In genomic region chrX:16185725-16186136, GRCh38 we compare ENCODE assay signal across 10 cellular contexts. TPM values are rescaled to one million over a fixed set of nuclear protein-coding genes. Genes with fewer than 3 reads are reported as not detected.
A peak's percentile ranks its signal among the peaks of the same experiment; 100 is the strongest.
DNase-seq lines count a peak whose midpoint lies in the region; ATAC-seq lines count a peak whose summit lies in the region.
"Had no signal": no experiment of that assay in that cellular context is flagged by ENCODE, and none has a peak within 500 bp of the region (broad histone marks: within the 10 kb centered on the region; RNA-seq: fewer than 3 reads in every experiment).

No MANE protein-coding gene starts in this region.

- ATAC-seq in GM21423 (IDR thresholded peaks at IDR 0.05; ENCODE audit: unreplicated experiment) (peak; percentile 98), HG03565 (IDR thresholded peaks at IDR 0.05; ENCODE audit: unreplicated experiment) (peak; percentile 94)

- DNase-seq in GM04503 (ENCODE audit: low read depth), result peak; percentile 75
- peak; percentile 53 for DNase-seq in amniotic epithelial cell (ENCODE audit: low read depth)
- peak; percentile 15 for DNase-seq in pulmonary artery endothelial cell (ENCODE audit: low read depth, low spot score)
- DNase-seq in NCI-H510A treated with DMSO at 0.1 percent for 48 hours (lab: John Stamatoyannopoulos, UW), result no peak
- no peak for DNase-seq in G401 (ENCODE audit: low spot score)
- no peak for DNase-seq in DMS153 (lab: John Stamatoyannopoulos, UW)

- in situ Hi-C loops in G401 (cut with HindIII; ENCODE audit: low sequenced_read_pairs), result no loop called here

RNA-seq across cellular contexts. Expression of gene MAGEB17, which starts 18.4 kb away (rescaled TPM):
- not detected in 2 replicates for total RNA-seq in pulmonary artery endothelial cell
- total RNA-seq in G401 (2014; rRNA removed; shearing (Covaris generic)), result not detected in 2 replicates
- total RNA-seq: liver, NCI-H460 had no signal

Comparison
In these comparisons a context has a peak if more than half of its experiments do, and no peak if none do; other contexts are left out.
1. DNase-seq: peak in GM04503 (single experiment), amniotic epithelial cell (single experiment) and pulmonary artery endothelial cell (single experiment); none in NCI-H510A treated with DMSO at 0.1 percent for 48 hours (single experiment), G401 (single experiment) and DMS153 (single experiment).